In genomic region chr5:42749020-42749419, GRCh38 we compare ENCODE assay signal across 17 cellular contexts. TPM values are rescaled to one million over a fixed set of nuclear protein-coding genes. Genes with fewer than 3 reads are reported as not detected.
DNase-seq lines count a peak whose midpoint lies in the region; ATAC-seq, FAIRE-seq and TF ChIP-seq lines count a peak whose summit lies in the region.
"Had no signal": no experiment of that assay in that cellular context is flagged by ENCODE, and none has a peak within 500 bp of the region (broad histone marks: within the 10 kb centered on the region; RNA-seq: fewer than 3 reads in every experiment).

No MANE protein-coding gene starts in this region.

- H3K4me3 Mint-ChIP-seq in T-helper 17 cell = no peak overlapping the region

- H3K4me2 ChIP-seq in SK-N-SH (no peak overlapping the region), parathyroid adenoma (ENCODE audit: low read length) (no peak overlapping the region)

- TF ChIP-seq RAD21 in SK-N-SH (IDR thresholded peaks at IDR 0.05; ENCODE audit: low read length) = no peak

- H3K9me3 ChIP-seq in SK-N-SH (no peaks in the 10 kb centered on the region), T-helper 17 cell (ENCODE audit: control insufficient read depth, low read length, poor library complexity, severe bottlenecking) (no peaks in the 10 kb centered on the region), parathyroid adenoma (ENCODE audit: control insufficient read depth, low read length) (no peaks in the 10 kb centered on the region), pancreas (no peaks in the 10 kb centered on the region)
- H3K9me3 ChIP-seq: stomach had no signal

- H3K27me3 ChIP-seq in SK-N-SH (ENCODE audit: insufficient read depth) = no peaks in the 10 kb centered on the region
- no peaks in the 10 kb centered on the region for H3K27me3 ChIP-seq in parathyroid adenoma (ENCODE audit: control insufficient read depth, insufficient read depth, low read length)
- H3K27me3 ChIP-seq in pancreas = no peaks in the 10 kb centered on the region
- H3K27me3 ChIP-seq: stomach had no signal

- no peaks in the 10 kb centered on the region for H3K36me3 ChIP-seq in SK-N-SH (replicated peaks in 1 of 2; ENCODE audit: control insufficient read depth in 1 of 2, insufficient read depth in 2 of 2, low read length in 1 of 2)
- no peaks in the 10 kb centered on the region for H3K36me3 ChIP-seq in parathyroid adenoma (ENCODE audit: control insufficient read depth, insufficient read depth, low read length)
- no peaks in the 10 kb centered on the region for H3K36me3 ChIP-seq in pancreas
- H3K36me3 ChIP-seq: stomach had no signal

- TF ChIP-seq EP300 in SK-N-SH (IDR thresholded peaks at IDR 0.05; ENCODE audit: borderline replicate concordance in 1 of 2, low read depth in 1 of 2, low read length in 1 of 2) = no peak

- TF ChIP-seq CTCF in SK-N-SH (IDR thresholded peaks at IDR 0.05) (no peak), parathyroid adenoma (IDR thresholded peaks at IDR 0.05) (no peak), pancreas (IDR thresholded peaks at IDR 0.05) (no peak)

- H3K27ac ChIP-seq in SK-N-SH (ENCODE audit: low read depth in 2 of 2, low read length in 1 of 2) = no peak overlapping the region
- H3K27ac ChIP-seq in parathyroid adenoma = no peak overlapping the region
- H3K27ac ChIP-seq in pancreas = no peak overlapping the region
- H3K27ac ChIP-seq: 22Rv1, C4-2B, stomach had no signal

- no peak for FAIRE-seq in pancreas (lab: Jason Lieb, UNC)

- H3K4me1 ChIP-seq in SK-N-SH (ENCODE audit: control insufficient read depth in 1 of 2, insufficient read depth in 2 of 2, low read depth in 1 of 2, low read length in 1 of 2) (no peaks in the 10 kb centered on the region), parathyroid adenoma (peaks cover 2% of the 10 kb centered on the region), pancreas (no peaks in the 10 kb centered on the region)
- H3K4me1 ChIP-seq: stomach had no signal

- POLR2A ChIA-PET in SK-N-SH (lab: Yijun Ruan, JAX) = no interaction called here

- intact Hi-C loops in pancreas (cut with DNase I) = no loop called here

- H3K4me1 Mint-ChIP-seq in T-helper 17 cell = peaks cover 17% of the 10 kb centered on the region

- CTCF ChIA-PET in SK-N-SH (lab: Yijun Ruan, JAX) = no interaction called here

- peaks cover 6% of the 10 kb centered on the region for H3F3A ChIP-seq in SK-N-SH (replicated peaks; ENCODE audit: insufficient read depth)

- no peaks in the 10 kb centered on the region for H3K27me3 Mint-ChIP-seq in T-helper 17 cell
- H3K27me3 Mint-ChIP-seq: progenitor cell of endocrine pancreas had no signal

- ATAC-seq in SK-N-SH treated with all-trans-retinoic acid at 6 μM for 48 hours (peak; percentile 20; the same call in 2 of the 3 replicates), HG03432 (IDR thresholded peaks at IDR 0.05; ENCODE audit: unreplicated experiment) (peak; percentile 73), T-helper 17 cell (peak; percentile 66), pancreas (no peak)
- ATAC-seq: left colon had no signal

- H3K79me2 ChIP-seq in SK-N-SH (ENCODE audit: insufficient read depth) (no peaks in the 10 kb centered on the region), parathyroid adenoma (no peaks in the 10 kb centered on the region)

- no peak overlapping the region for H2AFZ ChIP-seq in SK-N-SH (ENCODE audit: low read depth)
- H2AFZ ChIP-seq in parathyroid adenoma = peak overlapping the region; percentile 61

- H3K9me2 ChIP-seq in SK-N-SH = no peaks in the 10 kb centered on the region

- no peak overlapping the region for H3K9ac ChIP-seq in SK-N-SH
- H3K9ac ChIP-seq in parathyroid adenoma = no peak overlapping the region

- no peak for DNase-seq in SK-N-SH
- no peak for DNase-seq in T-helper 17 cell
- DNase-seq in cerebellar cortex (ENCODE audit: low spot score) = no peak
- no peak for DNase-seq in amniotic stem cell (lab: John Stamatoyannopoulos, UW)
- DNase-seq in pancreas = no peak
- DNase-seq: activated CD4-positive, alpha-beta T cell treated with anti-CD3 and anti-CD28 coated beads, Interleukin-2, amount 50 U/mL, for 1 hour; DMS79; left colon; SHP77; stomach had no signal

- H3K4me3 ChIP-seq in SK-N-SH (ENCODE audit: low read depth in 2 of 2, low read length in 1 of 2) (no peak overlapping the region), parathyroid adenoma (ENCODE audit: low read depth, low read length) (no peak overlapping the region), pancreas (no peak overlapping the region)
- H3K4me3 ChIP-seq: stomach had no signal

- H3K27ac Mint-ChIP-seq in T-helper 17 cell = peak overlapping the region; percentile 19
- H3K27ac Mint-ChIP-seq: progenitor cell of endocrine pancreas had no signal

- peaks cover 2% of the 10 kb centered on the region for H3K36me3 Mint-ChIP-seq in T-helper 17 cell (ENCODE audit: low read depth)

- H4K20me1 ChIP-seq in SK-N-SH (ENCODE audit: insufficient read depth) = no peaks in the 10 kb centered on the region

TF ChIP-seq in SK-N-SH treated with all-trans-retinoic acid at 6 μM for 48 hours, 23 proteins besides CTCF, POLR2A, EP300 and RAD21:
- TF ChIP-seq ARNTL (CRISPR knock-in tag; IDR thresholded peaks at IDR 0.05; ENCODE audit: borderline replicate concordance, low read depth) = no peak
TF ChIP-seq in SK-N-SH treated with all-trans-retinoic acid at 6 μM for 48 hours: peak in this region for 0.

TF ChIP-seq in SK-N-SH, 30 proteins besides CTCF, POLR2A, EP300 and RAD21 (continues in another document):
- TF ChIP-seq ZBTB33 (IDR thresholded peaks at IDR 0.05; ENCODE audit: borderline replicate concordance, low read depth) (no peak), MAX (IDR thresholded peaks at IDR 0.05; ENCODE audit: low read depth) (no peak), REST (IDR thresholded peaks at IDR 0.05; ENCODE audit: low read depth, low read length) (no peak), PBX3 (IDR thresholded peaks at IDR 0.05) (no peak), CHD2 (IDR thresholded peaks at IDR 0.05; ENCODE audit: low read length, partially characterized antibody) (no peak), SMC3 (IDR thresholded peaks at IDR 0.05; ENCODE audit: low read depth, low read length) (no peak), TCF12 (IDR thresholded peaks at IDR 0.05) (no peak)

RNA-seq across cellular contexts. Expression of gene CCDC152, which starts 7.6 kb away (rescaled TPM):
- 2.1 and 2.6 TPM in 2 replicates for polyA plus RNA-seq in SK-N-SH (2012; rRNA removed)
- polyA plus RNA-seq in SK-N-SH (2012; cell fraction: cytosol; rRNA removed) = 3.0 and 4.0 TPM in 2 replicates
- polyA plus RNA-seq in SK-N-SH (2012; cell fraction: nucleus; rRNA removed) = 0.87 and 1.7 TPM in 2 replicates
- total RNA-seq in T-helper 17 cell = 1 to 10 TPM; 2.1 to 2.2 TPM
- 1 to 10 TPM in 1 of 6 donors, under 1 TPM in 5; 0.19 to 1.3 (median 0.67) TPM for total RNA-seq in pancreas
- polyA plus RNA-seq in pancreas = under 1 TPM; 0.27 to 0.63 TPM
- total RNA-seq: HT1080 had no signal

Comparison
In these comparisons a context has a peak if more than half of its experiments do, and no peak if none do; other contexts are left out.
1. ATAC-seq: peak in SK-N-SH treated with all-trans-retinoic acid at 6 μM for 48 hours (single experiment), HG03432 (single experiment) and T-helper 17 cell (single experiment); none in pancreas (0 of 4).